ENCODE assay signal across 16 cellular contexts in the genomic region with DNA sequence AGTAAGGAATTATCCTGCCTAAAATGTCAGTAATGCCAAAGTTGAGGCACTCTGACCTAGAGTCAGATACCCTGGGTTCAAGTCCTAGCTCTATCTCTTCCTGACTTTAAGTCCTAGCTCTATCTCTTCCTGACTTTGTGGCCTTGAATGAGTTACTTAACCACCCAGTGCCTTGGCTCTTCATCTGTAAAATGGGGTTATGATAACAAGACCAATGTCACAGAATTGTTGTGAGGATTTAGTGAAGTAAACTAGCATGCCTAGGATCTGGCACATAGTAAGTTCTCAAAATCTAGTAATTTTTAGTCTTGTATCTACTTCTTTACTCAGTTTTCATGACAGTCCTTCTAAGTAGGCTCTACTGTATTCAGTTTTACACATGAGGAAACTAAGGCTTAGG. TPM values are rescaled to one million over a fixed set of nuclear protein-coding genes. Genes with fewer than 3 reads are reported as not detected.
A peak's percentile ranks its signal among the peaks of the same experiment; 100 is the strongest.
DNase-seq lines count a peak whose midpoint lies in the region; ATAC-seq, FAIRE-seq and TF ChIP-seq lines count a peak whose summit lies in the region.
"Had no signal": no experiment of that assay in that cellular context is flagged by ENCODE, and none has a peak within 500 bp of the region (broad histone marks: within the 10 kb centered on the region; RNA-seq: fewer than 3 reads in every experiment).

No MANE protein-coding gene starts in this region.

- TF ChIP-seq CTCF in keratinocyte (optimal IDR thresholded peaks at IDR 0.05 in 1 of 3, IDR thresholded peaks at IDR 0.05 in 1 of 3, conservative IDR thresholded peaks at IDR 0.05 in 1 of 3; ENCODE audit: extremely low read depth in 1 of 3, insufficient read depth in 2 of 3, low read length in 3 of 3): no peak
- TF ChIP-seq CTCF in tibial nerve (IDR thresholded peaks at IDR 0.05): no peak
- TF ChIP-seq CTCF in WERI-Rb-1 (IDR thresholded peaks at IDR 0.05; ENCODE audit: low read depth, low read length): no peak

- H3K4me3 ChIP-seq in ACC112 (ENCODE audit: low read depth, low read length) (peak overlapping the region; percentile 98), keratinocyte (ENCODE audit: control insufficient read depth in 2 of 3, extremely low read depth in 1 of 3, insufficient read depth in 2 of 3, low read depth in 1 of 3, low read length in 3 of 3) (no peak overlapping the region), tibial nerve (no peak overlapping the region), WERI-Rb-1 (ENCODE audit: low read depth, low read length) (no peak overlapping the region)
- H3K4me3 ChIP-seq in CD8-positive, alpha-beta memory T cell (ENCODE audit: low read length): no peak overlapping the region

- no peaks in the 10 kb centered on the region for H3K9me1 ChIP-seq in keratinocyte (ENCODE audit: control insufficient read depth, extremely low read depth, insufficient read depth, low read length)

- CTCF ChIA-PET in CD8-positive, alpha-beta memory T cell (lab: Charles Lee): no interaction called here

- H3K4me1 ChIP-seq in ACC112 (ENCODE audit: control insufficient read depth, insufficient read depth, low read length, unreplicated experiment): peaks cover 58% of the 10 kb centered on the region
- H3K4me1 ChIP-seq in CD8-positive, alpha-beta memory T cell (ENCODE audit: insufficient read depth, low read length): peaks cover 44% of the 10 kb centered on the region
- H3K4me1 ChIP-seq in keratinocyte (ENCODE audit: control insufficient read depth, extremely low read depth, insufficient read depth, low read length): peaks cover 35% of the 10 kb centered on the region
- peaks cover 0 to 46% (median 14%) of the 10 kb centered on the region in 4 donors for H3K4me1 ChIP-seq in tibial nerve

- H3K27me3 ChIP-seq in ACC112 (ENCODE audit: insufficient read depth, low read length) (no peaks in the 10 kb centered on the region), keratinocyte (ENCODE audit: control insufficient read depth, extremely low read depth, insufficient read depth, low read length) (no peaks in the 10 kb centered on the region), tibial nerve (no peaks in the 10 kb centered on the region), WERI-Rb-1 (ENCODE audit: insufficient read depth, low read depth, severe bottlenecking) (no peaks in the 10 kb centered on the region)
- no peaks in the 10 kb centered on the region for H3K27me3 ChIP-seq in CD8-positive, alpha-beta memory T cell (ENCODE audit: insufficient read depth, low read length, poor library complexity, severe bottlenecking)
- H3K27me3 ChIP-seq: right atrium auricular region had no signal

- peaks cover 5% of the 10 kb centered on the region; the same call in 1 of the 2 replicates for H3K36me3 ChIP-seq in ACC112 (ENCODE audit: insufficient read depth, low read length)
- H3K36me3 ChIP-seq in CD8-positive, alpha-beta memory T cell (ENCODE audit: insufficient read depth, low read length): no peaks in the 10 kb centered on the region
- no peaks in the 10 kb centered on the region for H3K36me3 ChIP-seq in keratinocyte (ENCODE audit: control insufficient read depth in 2 of 2, extremely low read depth in 1 of 2, insufficient read depth in 2 of 2, low read length in 2 of 2)
- H3K36me3 ChIP-seq in tibial nerve: peaks cover 0 to 8% (median 0%) of the 10 kb centered on the region in 3 donors
- H3K36me3 ChIP-seq in WERI-Rb-1: peaks cover 16% of the 10 kb centered on the region
- H3K36me3 ChIP-seq: HAP-1, right atrium auricular region had no signal

- ATAC-seq in T-helper 17 cell: no peak
- ATAC-seq in GM21619 (IDR thresholded peaks at IDR 0.05; ENCODE audit: unreplicated experiment): no peak

- peak overlapping the region in 5 of 8 donors; percentile 27 to 92 (median 69) for H3K27ac Mint-ChIP-seq in CD8-positive, alpha-beta memory T cell
- H3K27ac Mint-ChIP-seq in T-helper 17 cell: peak overlapping the region; percentile 90

- H3K79me2 ChIP-seq in ACC112 (ENCODE audit: control insufficient read depth, insufficient read depth, low read length, unreplicated experiment) (peaks cover 65% of the 10 kb centered on the region), keratinocyte (ENCODE audit: control insufficient read depth, insufficient read depth, low read length) (peaks cover 60% of the 10 kb centered on the region)

- DNase-seq in CD8-positive, alpha-beta memory T cell: no peak
- DNase-seq in T-helper 17 cell (no peak), keratinocyte (ENCODE audit: low read depth, low spot score) (no peak), tibial nerve (ENCODE audit: low spot score in 2 of 2) (no peak), SHP77 treated with DMSO at 0.1 percent for 48 hours (lab: John Stamatoyannopoulos, UW) (no peak), WERI-Rb-1 (no peak)
- DNase-seq: activated CD4-positive, CD25-positive, alpha-beta regulatory T cell; caudate nucleus; GF-D8; NCI-H2081; SIG-M5; stimulated activated naive CD4-positive, alpha-beta T cell treated with Interleukin-2 at 50 U/mL for 16 hours had no signal

- H4K20me1 ChIP-seq in keratinocyte (ENCODE audit: control insufficient read depth, extremely low read depth, insufficient read depth, low read length): no peaks in the 10 kb centered on the region

- peak overlapping the region; percentile 12 to 96 (median 88) for H3K4me3 Mint-ChIP-seq in CD8-positive, alpha-beta memory T cell
- H3K4me3 Mint-ChIP-seq in T-helper 17 cell: peak overlapping the region; percentile 82

- H2AFZ ChIP-seq in ACC112 (ENCODE audit: low read length, unreplicated experiment) (no peak overlapping the region), keratinocyte (ENCODE audit: control insufficient read depth, low read length) (no peak overlapping the region)

- H3K9me3 Mint-ChIP-seq in CD8-positive, alpha-beta memory T cell: no peaks in the 10 kb centered on the region

- TF ChIP-seq EP300 in tibial nerve (IDR thresholded peaks at IDR 0.05): no peak

- H3K9ac ChIP-seq in keratinocyte (ENCODE audit: control insufficient read depth, extremely low read depth, insufficient read depth, low read length): no peak overlapping the region

- no peak overlapping the region for H3K27ac ChIP-seq in ACC112 (ENCODE audit: low read depth, low read length)
- H3K27ac ChIP-seq in CD8-positive, alpha-beta memory T cell (ENCODE audit: low read depth, low read length): no peak overlapping the region
- no peak overlapping the region for H3K27ac ChIP-seq in keratinocyte (ENCODE audit: control insufficient read depth, insufficient read depth, low read length)
- H3K27ac ChIP-seq in tibial nerve: no peak overlapping the region
- no peak overlapping the region for H3K27ac ChIP-seq in WERI-Rb-1
- H3K27ac ChIP-seq: right atrium auricular region had no signal

- peaks cover 0 to 5% (median 3%) of the 10 kb centered on the region in 3 donors for H3K36me3 Mint-ChIP-seq in CD8-positive, alpha-beta memory T cell
- H3K36me3 Mint-ChIP-seq in T-helper 17 cell (ENCODE audit: low read depth): peaks cover 7% of the 10 kb centered on the region

- H3K27me3 Mint-ChIP-seq in CD8-positive, alpha-beta memory T cell: no peaks in the 10 kb centered on the region
- no peaks in the 10 kb centered on the region for H3K27me3 Mint-ChIP-seq in T-helper 17 cell

- TF ChIP-seq POLR2A in tibial nerve (IDR thresholded peaks at IDR 0.05): no peak

- peaks cover 66 to 95% (median 91%) of the 10 kb centered on the region in 3 donors for H3K4me1 Mint-ChIP-seq in CD8-positive, alpha-beta memory T cell
- H3K4me1 Mint-ChIP-seq in T-helper 17 cell: peaks cover 52% of the 10 kb centered on the region

- no peak for FAIRE-seq in keratinocyte (lab: Jason Lieb, UNC)

- no peaks in the 10 kb centered on the region for H3K9me3 ChIP-seq in CD8-positive, alpha-beta memory T cell (ENCODE audit: low read length)
- H3K9me3 ChIP-seq in T-helper 17 cell (ENCODE audit: control insufficient read depth, low read length, poor library complexity, severe bottlenecking) (no peaks in the 10 kb centered on the region), keratinocyte (ENCODE audit: control insufficient read depth, low read depth, low read length) (no peaks in the 10 kb centered on the region), tibial nerve (no peaks in the 10 kb centered on the region), WERI-Rb-1 (ENCODE audit: severe bottlenecking) (no peaks in the 10 kb centered on the region)
- H3K9me3 ChIP-seq: HAP-1, right atrium auricular region had no signal

- dilution Hi-C loops in keratinocyte (cut with MboI; ENCODE audit: extremely low pct_ligation_motif_present, low sequenced_read_pairs): no loop called here

- POLR2A ChIA-PET in CD8-positive, alpha-beta memory T cell (lab: Charles Lee): no interaction called here

- peak overlapping the region; percentile 95 for H3K4me2 ChIP-seq in keratinocyte (ENCODE audit: control insufficient read depth, extremely low read depth, insufficient read depth, low read depth, low read length)

RNA-seq across cellular contexts. Expression of a gene that starts 2.0 kb away (rescaled TPM):
- 10 to 100 TPM; 13.3 to 14.2 TPM for total RNA-seq in CD8-positive, alpha-beta memory T cell
- 11.7 TPM for polyA plus RNA-seq in CD8-positive, alpha-beta memory T cell
- 10 to 100 TPM in 1 of 2 donors, 1 to 10 TPM in 1; 8.6 to 10.8 TPM for total RNA-seq in T-helper 17 cell
- polyA plus RNA-seq in keratinocyte: 21.3 to 23.8 TPM (median 23.2 TPM) in 3 replicates
- 6.3 TPM for polyA plus RNA-seq in keratinocyte (2011; ENCODE audit: low read depth)
- polyA plus RNA-seq in keratinocyte (2011; cell fraction: cytosol; rRNA removed): 13.9 and 18.4 TPM in 2 replicates
- 31.8 and 34.7 TPM in 2 replicates for polyA plus RNA-seq in keratinocyte (2011; cell fraction: nucleus; rRNA removed)
- 7.6 and 18.5 TPM in 2 replicates for polyA plus RNA-seq in keratinocyte (2012; ENCODE audit: low replicate concordance)
- polyA minus RNA-seq in keratinocyte: 55.2 to 74.2 TPM (median 71.4 TPM) in 3 replicates
- polyA minus RNA-seq in keratinocyte (2011; cell fraction: cytosol; rRNA and poly(A)+ RNA removed): 26.7 TPM
- polyA minus RNA-seq in keratinocyte (2011; cell fraction: nucleus; rRNA and poly(A)+ RNA removed): 29.9 and 43.2 TPM in 2 replicates
- 10 to 100 TPM; 11.4 to 19.8 (median 15.9) TPM for total RNA-seq in tibial nerve
